ENCODE assay signal across 11 cellular contexts in the genomic region with DNA sequence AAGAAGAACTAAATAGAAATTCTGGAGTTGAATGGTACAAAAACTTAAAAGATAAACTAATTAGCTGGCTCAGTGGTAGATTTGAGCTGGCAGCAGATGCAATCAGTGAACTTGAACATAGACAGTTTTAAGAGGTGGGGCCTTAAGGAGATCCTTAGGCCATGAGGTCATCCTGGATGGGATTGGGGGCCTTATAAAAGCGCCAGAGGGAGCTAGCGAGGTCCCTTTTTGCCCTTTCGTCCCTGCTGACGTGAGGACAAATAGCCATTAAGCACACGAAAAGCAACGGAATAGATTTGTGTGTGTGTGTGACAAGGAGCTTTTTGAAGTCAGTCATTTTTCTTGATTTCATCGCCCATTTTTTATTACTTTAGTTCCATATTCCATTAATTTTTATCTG.
DNase-seq lines count a peak whose midpoint lies in the region; ATAC-seq and TF ChIP-seq lines count a peak whose summit lies in the region.
"Had no signal": no experiment of that assay in that cellular context is flagged by ENCODE, and none has a peak within 500 bp of the region (broad histone marks: within the 10 kb centered on the region; RNA-seq: fewer than 3 reads in every experiment).

No MANE protein-coding gene starts in this region.

- DNase-seq in EL (peak; percentile 72), KBM-7 (peak; percentile 17), choroid plexus epithelial cell (ENCODE audit: low read depth) (peak; percentile 20)
- no peak for DNase-seq in effector CD4-positive, alpha-beta T cell
- no peak for DNase-seq in effector memory CD4-positive, alpha-beta T cell
- DNase-seq: amygdala, NCI-H446, substantia nigra had no signal

- H3K9me3 ChIP-seq in mesodermal cell (ENCODE audit: control insufficient read depth, low read length), result no peaks in the 10 kb centered on the region
- H3K9me3 ChIP-seq in effector memory CD4-positive, alpha-beta T cell (ENCODE audit: control insufficient read depth, low read length), result no peaks in the 10 kb centered on the region

- WGBS in mesodermal cell (ENCODE audit: insufficient coverage in 2 of 2), 2 experiments, result 17 to 80% methylated on average over 1 to 2 of the region's 7 CpGs

- peaks cover 24% of the 10 kb centered on the region for H3K4me1 ChIP-seq in mesodermal cell (ENCODE audit: control insufficient read depth, insufficient read depth, low read length, poor library complexity, severe bottlenecking)
- no peaks in the 10 kb centered on the region for H3K4me1 ChIP-seq in effector memory CD4-positive, alpha-beta T cell (ENCODE audit: control insufficient read depth, insufficient read depth, low read length, poor library complexity, severe bottlenecking)

- peak overlapping the region; percentile 88 for H3K27ac ChIP-seq in mesodermal cell (ENCODE audit: low read depth, low read length, severe bottlenecking)
- no peak overlapping the region for H3K27ac ChIP-seq in effector memory CD4-positive, alpha-beta T cell (ENCODE audit: insufficient read depth, low read length, poor library complexity, severe bottlenecking)

- ATAC-seq in HG02970 (IDR thresholded peaks at IDR 0.05; ENCODE audit: low FRiP score, unreplicated experiment), result no peak
- no peak for ATAC-seq in HG03342 (IDR thresholded peaks at IDR 0.05; ENCODE audit: unreplicated experiment)

- in situ Hi-C loops in KBM-7 (cut with MboI; ENCODE audit: low pct_unique_long_range_greater_than_20kb, low sequenced_read_pairs), result no loop called here

- H3K27me3 ChIP-seq in effector memory CD4-positive, alpha-beta T cell (replicated peaks; ENCODE audit: control insufficient read depth, insufficient read depth, low read length, poor library complexity, severe bottlenecking), result no peaks in the 10 kb centered on the region

- no peaks in the 10 kb centered on the region for H3K36me3 ChIP-seq in mesodermal cell (ENCODE audit: control insufficient read depth, insufficient read depth, low read length)
- no peaks in the 10 kb centered on the region for H3K36me3 ChIP-seq in effector memory CD4-positive, alpha-beta T cell (ENCODE audit: control insufficient read depth, insufficient read depth, low read length)

- H3K4me3 ChIP-seq in choroid plexus epithelial cell (ENCODE audit: low read depth, low read length), result no peak overlapping the region
- H3K4me3 ChIP-seq in mesodermal cell (ENCODE audit: extremely low read depth, insufficient read depth, low read length, poor library complexity, severe bottlenecking), result no peak overlapping the region
- H3K4me3 ChIP-seq in effector memory CD4-positive, alpha-beta T cell (ENCODE audit: insufficient read depth, low read depth, low read length, poor library complexity, severe bottlenecking), result no peak overlapping the region

- peak; percentile 26 for TF ChIP-seq CTCF in choroid plexus epithelial cell (conservative IDR thresholded peaks at IDR 0.05; ENCODE audit: low read depth, low read length)

Comparison
In these comparisons a context has a peak if more than half of its experiments do, and no peak if none do; other contexts are left out.
1. DNase-seq: peak in EL (single experiment), KBM-7 (single experiment) and choroid plexus epithelial cell (single experiment); none in effector CD4-positive, alpha-beta T cell (single experiment) and effector memory CD4-positive, alpha-beta T cell (0 of 3).